In genomic region chr6:77180367-77180766, GRCh38 we compare ENCODE assay signal across 19 cellular contexts.
DNase-seq lines count a peak whose midpoint lies in the region; ATAC-seq and TF ChIP-seq lines count a peak whose summit lies in the region.
"Had no signal": no experiment of that assay in that cellular context is flagged by ENCODE, and none has a peak within 500 bp of the region (broad histone marks: within the 10 kb centered on the region; RNA-seq: fewer than 3 reads in every experiment).

No MANE protein-coding gene starts in this region.

- H3K9ac ChIP-seq in mesendoderm (ENCODE audit: low read length), result no peak overlapping the region

- H3K23ac ChIP-seq in mesendoderm (ENCODE audit: low read length), result no peak overlapping the region

- no peak overlapping the region for H3K56ac ChIP-seq in mesendoderm (ENCODE audit: low read length)

- intact Hi-C loops in prostate gland (cut with DNase I), result no loop called here

- H2BK120ac ChIP-seq in mesendoderm (ENCODE audit: low read depth, low read length), result no peak overlapping the region

- WGBS in mesendoderm (ENCODE audit: extremely low coverage, insufficient coverage, low lambda C conversion rate), result no CpG with 5 or more reads among the region's 2 CpGs
- WGBS in prostate gland, result 66% methylated on average over 2 of the region's 2 CpGs

- no peak overlapping the region for H2AK5ac ChIP-seq in mesendoderm (ENCODE audit: low read length)

- H3K4me2 ChIP-seq in mesendoderm (ENCODE audit: low read length), result no peak overlapping the region

- H4K8ac ChIP-seq in mesendoderm (ENCODE audit: low read depth, low read length), result no peak overlapping the region

- TF ChIP-seq CTCF in prostate gland (IDR thresholded peaks at IDR 0.05), result no peak

- H3K18ac ChIP-seq in mesendoderm (ENCODE audit: low read length), result no peak overlapping the region

- no peak overlapping the region for H2BK15ac ChIP-seq in mesendoderm (replicated peaks; ENCODE audit: low read depth)

- H3K27me3 ChIP-seq in mesendoderm (ENCODE audit: insufficient read depth, low read length, poor library complexity) (no peaks in the 10 kb centered on the region), prostate gland (replicated peaks; ENCODE audit: insufficient read depth) (no peaks in the 10 kb centered on the region)

- H3K79me1 ChIP-seq in mesendoderm (ENCODE audit: low read length), result no peaks in the 10 kb centered on the region

- no peak overlapping the region for H4K5ac ChIP-seq in mesendoderm (ENCODE audit: low read length)

- H3K36me3 ChIP-seq in mesendoderm (ENCODE audit: control insufficient read depth, insufficient read depth, low read length) (no peaks in the 10 kb centered on the region), prostate gland (no peaks in the 10 kb centered on the region)

- ATAC-seq in HG03095 (IDR thresholded peaks at IDR 0.05; ENCODE audit: unreplicated experiment), result no peak
- ATAC-seq: T-helper 17 cell had no signal

- H3K4me3 ChIP-seq in mesendoderm (ENCODE audit: low read length) (no peak overlapping the region), prostate gland (no peak overlapping the region)

- no peaks in the 10 kb centered on the region for H3K79me2 ChIP-seq in mesendoderm (ENCODE audit: control insufficient read depth, insufficient read depth, low read length)

- no peaks in the 10 kb centered on the region for H3K9me3 ChIP-seq in prostate gland
- H3K9me3 ChIP-seq: Caco-2 had no signal

- H3K27ac ChIP-seq in mesendoderm (ENCODE audit: low read depth, low read length) (no peak overlapping the region), prostate gland (no peak overlapping the region)

- DNase-seq in ELF-1 (ENCODE audit: low read depth, low spot score), result peak; percentile 1
- DNase-seq in HS-27A (ENCODE audit: low read depth), result peak; percentile 3
- DNase-seq in amniotic epithelial cell (ENCODE audit: low read depth), result peak; percentile 3
- peak; percentile 15 for DNase-seq in mesendoderm
- DNase-seq in prostate gland (ENCODE audit: low spot score), result no peak
- no peak for DNase-seq in GM19240 (ENCODE audit: insufficient read length, low spot score)
- DNase-seq: Caco-2; CD4-positive, CD25-positive, alpha-beta regulatory T cell; GF-D8; H7; NCI-H1105 treated with DMSO at 0.1 percent for 48 hours; NCI-H1694 treated with DMSO at 0.1 percent for 48 hours; NCI-H345; NCI-H69; NK-92 treated with Interleukin-12 subunit alpha and Interleukin-12 subunit beta, amount 100 ng/mL, for 24 hours; RPMI8226; SIG-M5; T-helper 17 cell had no signal

- H3K4ac ChIP-seq in mesendoderm (ENCODE audit: low read depth, low read length), result no peak overlapping the region

- TF ChIP-seq POLR2A in prostate gland (IDR thresholded peaks at IDR 0.05), result no peak

- no peak overlapping the region for H2BK5ac ChIP-seq in mesendoderm (ENCODE audit: low read length)

- H3K4me1 ChIP-seq in mesendoderm (ENCODE audit: control insufficient read depth, low read depth, low read length) (no peaks in the 10 kb centered on the region), prostate gland (replicated peaks) (no peaks in the 10 kb centered on the region)
- H3K4me1 ChIP-seq: Caco-2 had no signal

Comparison
In these comparisons a context has a peak if more than half of its experiments do, and no peak if none do; other contexts are left out.
1. DNase-seq: peak in ELF-1 (single experiment), HS-27A (single experiment), amniotic epithelial cell (single experiment) and mesendoderm (single experiment); none in prostate gland (single experiment) and GM19240 (single experiment).